ENCODE assay signal across 6 cellular contexts in genomic region chr18:50609171-50609570, GRCh38. TPM values are rescaled to one million over a fixed set of nuclear protein-coding genes. Genes with fewer than 3 reads are reported as not detected.
"Had no signal": no experiment of that assay in that cellular context is flagged by ENCODE, and none has a peak within 500 bp of the region (broad histone marks: within the 10 kb centered on the region; RNA-seq: fewer than 3 reads in every experiment).

No MANE protein-coding gene starts in this region.

RNA-seq across cellular contexts. Expression of gene MAPK4, which starts 49.3 kb away (rescaled TPM):
- total RNA-seq: OCI-LY7, PC-3, PC-9, RPMI7951, SJCRH30, SJSA1 had no signal
